36 cellular contexts compared by ENCODE assay signal in the genomic region with DNA sequence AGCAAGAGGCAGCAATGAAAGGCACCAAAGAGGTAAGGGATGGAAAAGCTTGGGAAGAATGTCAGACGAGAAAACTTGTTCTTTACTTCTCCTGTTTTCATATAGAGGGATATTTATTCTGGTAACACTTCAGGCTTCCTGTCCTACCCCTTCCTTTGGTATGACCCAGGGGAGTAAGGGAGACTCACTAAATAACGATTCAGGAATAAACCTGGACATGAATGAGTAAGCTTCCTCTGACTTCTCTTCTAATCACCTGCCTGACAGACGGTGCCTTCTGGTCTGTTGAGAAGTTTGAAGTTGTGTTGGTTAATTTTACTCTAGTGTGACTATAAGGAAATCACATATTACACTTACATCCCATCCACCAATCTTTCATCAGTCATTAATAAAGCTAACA.
"Had no signal": no experiment of that assay in that cellular context is flagged by ENCODE, and none has a peak within 500 bp of the region (broad histone marks: within the 10 kb centered on the region; RNA-seq: fewer than 3 reads in every experiment).

No MANE protein-coding gene starts in this region.

- H3K4me1 Mint-ChIP-seq: activated B cell treated with CpG ODN at 0.5 μM for 24 hours; activated naive CD8-positive, alpha-beta T cell treated with anti-CD3 and anti-CD28 coated beads for 36 hours; activated T-helper 17 cell treated with anti-CD3 and anti-CD28 coated beads, Interleukin-2, amount 50 U/mL, for 72 hours; central memory CD8-positive, alpha-beta T cell; T-cell had no signal

- H3K9me3 ChIP-seq: ascending aorta, Peyer's patch had no signal

- H3K27ac ChIP-seq: ascending aorta, cardiac muscle cell, KMS-11, Peyer's patch, RWPE1, VCaP had no signal

- H3K9ac ChIP-seq: KMS-11 had no signal

- H3K36me3 ChIP-seq: ascending aorta, cardiac muscle cell, Peyer's patch had no signal

- H3K4me2 ChIP-seq: KMS-11 had no signal

- ATAC-seq: activated T-cell treated with anti-CD3 and anti-CD28 coated beads, Interleukin-2, amount 50 U/mL, for 72 hours; activated T-helper 17 cell treated with anti-CD3 and anti-CD28 coated beads, Interleukin-2, amount 50 U/mL, for 72 hours; Right ventricle myocardium inferior; SK-N-SH treated with all-trans-retinoic acid at 6 μM for 48 hours; T-cell had no signal

- H3K27me3 ChIP-seq: ascending aorta, cardiac muscle cell, Peyer's patch had no signal

- H3K36me3 Mint-ChIP-seq: activated CD4-positive, alpha-beta memory T cell treated with anti-CD3 and anti-CD28 coated beads for 36 hours; activated naive CD8-positive, alpha-beta T cell treated with anti-CD3 and anti-CD28 coated beads for 36 hours; T-cell had no signal

- H3K27ac Mint-ChIP-seq: activated B cell treated with CpG ODN at 0.5 μM for 24 hours; activated CD4-positive, alpha-beta memory T cell treated with anti-CD3 and anti-CD28 coated beads for 36 hours; activated naive CD8-positive, alpha-beta T cell treated with anti-CD3 and anti-CD28 coated beads for 36 hours; activated T-cell treated with anti-CD3 and anti-CD28 coated beads, Interleukin-2, amount 50 U/mL, for 72 hours; activated T-helper 17 cell treated with anti-CD3 and anti-CD28 coated beads, Interleukin-2, amount 50 U/mL, for 72 hours; T-cell had no signal

- H3K4me1 ChIP-seq: ascending aorta, Peyer's patch had no signal

- H3K4me3 Mint-ChIP-seq: activated B cell treated with CpG ODN at 0.5 μM for 24 hours; activated CD4-positive, alpha-beta memory T cell treated with anti-CD3 and anti-CD28 coated beads for 36 hours; activated naive CD8-positive, alpha-beta T cell treated with anti-CD3 and anti-CD28 coated beads for 36 hours; activated T-cell treated with anti-CD3 and anti-CD28 coated beads, Interleukin-2, amount 50 U/mL, for 72 hours; activated T-helper 17 cell treated with anti-CD3 and anti-CD28 coated beads, Interleukin-2, amount 50 U/mL, for 72 hours; central memory CD8-positive, alpha-beta T cell; T-cell had no signal

- DNase-seq: activated B cell treated with CpG ODN at 0.5 μM for 24 hours; activated CD4-positive, alpha-beta memory T cell treated with anti-CD3 and anti-CD28 coated beads for 36 hours; activated CD4-positive, alpha-beta T cell treated with anti-CD3 and anti-CD28 coated beads for 4 hours; activated CD4-positive, alpha-beta T cell treated with anti-CD3 and anti-CD28 coated beads, Interleukin-2, amount 50 U/mL, for 1 hour; activated CD4-positive, CD25-positive, alpha-beta regulatory T cell treated with anti-CD3 and anti-CD28 coated beads, Interleukin-2, amount 50 U/mL, for 72 hours; activated CD8-positive, alpha-beta memory T cell treated with anti-CD3 and anti-CD28 coated beads, Interleukin-2, amount 50 U/mL, for 4 hours; activated effector memory CD4-positive, alpha-beta T cell treated with anti-CD3 and anti-CD28 coated beads, Interleukin-2, amount 50 U/mL, for 16 hours; activated naive CD4-positive, alpha-beta T cell; activated naive CD4-positive, alpha-beta T cell treated with anti-CD3 and anti-CD28 coated beads, Interleukin-2, amount 50 U/mL, for 16 hours; activated naive CD8-positive, alpha-beta T cell treated with anti-CD3 and anti-CD28 coated beads for 36 hours; activated T-cell treated with anti-CD3 and anti-CD28 coated beads for 4 hours; activated T-cell treated with anti-CD3 and anti-CD28 coated beads, Interleukin-2, amount 50 U/mL, for 72 hours; amygdala; MM.1S; MV-4-11; NCI-H1092; NCI-H1417; NCI-H146; NCI-H187 treated with DMSO at 0.1 percent for 48 hours; NCI-H2081; NCI-H2227 treated with DMSO at 0.1 percent for 48 hours; NCI-H446 treated with DMSO at 0.1 percent for 48 hours; Peyer's patch; SIG-M5; T-cell; T-helper 2 cell; T-helper 9 cell had no signal

- H3K27me3 Mint-ChIP-seq: activated B cell treated with CpG ODN at 0.5 μM for 24 hours; activated CD4-positive, alpha-beta memory T cell treated with anti-CD3 and anti-CD28 coated beads for 36 hours; activated naive CD8-positive, alpha-beta T cell treated with anti-CD3 and anti-CD28 coated beads for 36 hours; activated T-helper 17 cell treated with anti-CD3 and anti-CD28 coated beads, Interleukin-2, amount 50 U/mL, for 72 hours; central memory CD8-positive, alpha-beta T cell; T-cell had no signal

- H3K4me3 ChIP-seq: ascending aorta, cardiac muscle cell, Peyer's patch had no signal
